ENCODE assay signal across 23 cellular contexts in genomic region chr17:34363183-34363661, GRCh38. TPM values are rescaled to one million over a fixed set of nuclear protein-coding genes. Genes with fewer than 3 reads are reported as not detected.
A peak's percentile ranks its signal among the peaks of the same experiment; 100 is the strongest.
DNase-seq lines count a peak whose midpoint lies in the region; TF ChIP-seq lines count a peak whose summit lies in the region.
"Had no signal": no experiment of that assay in that cellular context is flagged by ENCODE, and none has a peak within 500 bp of the region (broad histone marks: within the 10 kb centered on the region; RNA-seq: fewer than 3 reads in every experiment).

Gene CCL1 (minus strand): TSS chr17:34363233. CDS start chr17:34363161, 72 bp downstream.

- no peaks in the 10 kb centered on the region for H3K9me2 ChIP-seq in OCI-LY7 (ENCODE audit: insufficient read depth, low read length)
- H3K9me2 ChIP-seq: SK-N-SH had no signal

- H3K4me3 ChIP-seq in OCI-LY7 (ENCODE audit: low read depth, low read length, poor library complexity, severe bottlenecking): peak within 1 kb of the TSS; percentile 17

- H4K20me1 ChIP-seq in OCI-LY7 (ENCODE audit: insufficient read depth, low read length): no peaks in the 10 kb centered on the region

- H3K27ac ChIP-seq in OCI-LY7 (ENCODE audit: low read depth, low read length, poor library complexity, severe bottlenecking): peak within 1 kb of the TSS; percentile 98

- H2AFZ ChIP-seq in OCI-LY7 (ENCODE audit: low read length): peak within 1 kb of the TSS; percentile 73

- H3K79me2 ChIP-seq in OCI-LY7 (ENCODE audit: insufficient read depth, low read depth, low read length): no peaks in the 10 kb centered on the region

- POLR2A ChIA-PET in OCI-LY7 (lab: Charles Lee): interaction anchor here (1.6 kb wide), 1 partner anchor 8 kb away, joined by 7 read pairs; no protein-coding TSS in a partner anchor

- no TSS peak for BruUV-seq in OCI-LY7 (replicated peaks; lab: Mats Ljungman, UMichigan)

- TF ChIP-seq CTCF in OCI-LY7 (conservative IDR thresholded peaks at IDR 0.05; ENCODE audit: low read length): no peak

- DNase-seq in T-helper 1 cell (no peak), CD1c-positive myeloid dendritic cell (ENCODE audit: extremely low spot score) (peak; percentile 85), OCI-LY7 (ENCODE audit: low spot score) (no peak), islet precursor cell (peak; percentile 50), GF-D8 (lab: John Stamatoyannopoulos, UW) (no peak), DMS 273 (lab: John Stamatoyannopoulos, UW; ENCODE audit: unreplicated experiment) (no peak)
- no peak for DNase-seq in central memory CD4-positive, alpha-beta T cell
- DNase-seq: C1 segment of cervical spinal cord, COR-L47, DMS153, EL, H7, IMR-90, NCI-H1048, NCI-H1436 treated with DMSO at 0.1 percent for 48 hours, NCI-H2081, NCI-H510A, NCI-H774, SHP77, SK-N-SH had no signal

- H3K9me3 ChIP-seq in OCI-LY7 (ENCODE audit: low read length): 0 out of 2 replicates have a peak, but pooled peaks cover 4% of the 10 kb centered on the region
- H3K9me3 ChIP-seq: SK-N-SH had no signal

- peak within 1 kb of the TSS; percentile 80 for H3K4me2 ChIP-seq in OCI-LY7 (ENCODE audit: low read length)
- H3K4me2 ChIP-seq: SK-N-SH had no signal

- no peaks in the 10 kb centered on the region for H3K36me3 ChIP-seq in OCI-LY7 (ENCODE audit: insufficient read depth, low read length)

- intact Hi-C loops in T-helper 1 cell treated with Interleukin-12 subunit alpha and Interleukin-12 subunit beta and Interleukin-4 antibody, amounts not matched to agents 30 ng/mL and 1 ng/mL, for 36 hours (cut with micrococcal nuclease): loop anchor here (5.0 to 10.0 kb wide), 3 partner anchors 56 to 586 kb away; no protein-coding TSS in a partner anchor
- intact Hi-C loops in OCI-LY7 (cut with micrococcal nuclease; ENCODE audit: unreplicated experiment): loop anchor here (5.0 to 10.0 kb wide), 2 partner anchors 111 to 472 kb away; no protein-coding TSS in a partner anchor

- CTCF ChIA-PET in OCI-LY7 (lab: Charles Lee; ENCODE audit: unreplicated experiment): interaction anchor here (0.6 to 2.2 kb wide), 3 partner anchors 15 to 35 kb away, joined by 3 to 6 read pairs (median 5); no protein-coding TSS in a partner anchor

- H3K4me1 ChIP-seq in OCI-LY7 (ENCODE audit: insufficient read depth, low read length, poor library complexity, severe bottlenecking): peaks cover 79% of the 10 kb centered on the region

RNA-seq across cellular contexts. Expression of gene CCL1, which starts in this region (rescaled TPM):
- 22.4 and 27.2 TPM in 2 replicates for total RNA-seq in T-helper 1 cell treated with Interleukin-12 subunit alpha and Interleukin-12 subunit beta and Interleukin-4 antibody, amounts not matched to agents 30 ng/mL and 1 ng/mL, for 36 hours
- not detected in 2 replicates for total RNA-seq in OCI-LY7 (2014; rRNA removed; shearing (Covaris generic))
- total RNA-seq in OCI-LY7 (2022): not detected in 2 replicates
- total RNA-seq: A172, H7, HT1080, IMR-90 had no signal

Comparison
In these comparisons a context has a peak if more than half of its experiments do, and no peak if none do; other contexts are left out.
1. RNA of gene CCL1 (total RNA-seq): 22.4 to 27.2 TPM in T-helper 1 cell treated with Interleukin-12 subunit alpha and Interleukin-12 subunit beta and Interleukin-4 antibody, amounts not matched to agents 30 ng/mL and 1 ng/mL, for 36 hours; not detected in OCI-LY7; every median in the first group is over 10 times any median in the second.
2. DNase-seq: peak in CD1c-positive myeloid dendritic cell (single experiment) and islet precursor cell (single experiment); none in T-helper 1 cell (0 of 5), OCI-LY7 (single experiment), central memory CD4-positive, alpha-beta T cell (single experiment), GF-D8 (single experiment) and DMS 273 (single experiment).